ENCODE assay signal across 16 cellular contexts in the genomic region with DNA sequence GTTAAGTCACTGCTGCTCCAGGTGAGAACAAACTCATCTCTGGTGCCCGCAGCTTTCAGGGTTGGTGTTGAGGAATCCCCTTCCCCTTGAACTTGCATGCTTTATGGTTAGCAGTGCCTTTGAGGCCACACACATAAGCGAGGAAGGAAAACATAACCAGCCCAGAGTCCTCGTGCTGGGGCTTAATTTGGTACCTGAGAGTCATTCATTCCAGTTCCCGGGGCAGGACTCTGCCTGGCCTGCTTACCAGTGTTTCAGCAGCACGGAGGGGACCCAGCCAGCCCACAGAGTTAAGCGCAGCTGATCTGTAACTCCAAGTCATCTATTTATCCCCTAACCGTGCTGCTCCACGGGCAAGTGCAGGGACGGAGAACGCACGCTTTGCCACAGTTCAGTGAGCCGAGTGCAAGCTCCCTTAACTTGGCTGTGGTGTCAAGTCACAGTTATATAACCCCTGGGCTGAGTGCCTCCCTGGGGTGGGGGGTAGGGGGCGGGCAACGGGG.
DNase-seq lines count a peak whose midpoint lies in the region; ATAC-seq and TF ChIP-seq lines count a peak whose summit lies in the region.
"Had no signal": no experiment of that assay in that cellular context is flagged by ENCODE, and none has a peak within 500 bp of the region (broad histone marks: within the 10 kb centered on the region; RNA-seq: fewer than 3 reads in every experiment).

No MANE protein-coding gene starts in this region.

- no peak overlapping the region for H2AFZ ChIP-seq in OCI-LY7 (ENCODE audit: low read length)

- TF ChIP-seq CTCF in OCI-LY7 (conservative IDR thresholded peaks at IDR 0.05; ENCODE audit: low read length): no peak

- intact Hi-C loops in sciatic nerve (cut with DNase I): no loop called here
- intact Hi-C loops in OCI-LY7 (cut with micrococcal nuclease; ENCODE audit: unreplicated experiment): no loop called here

- H3K4me3 ChIP-seq in H7 (ENCODE audit: insufficient read depth, low read depth, low read length) (no peak overlapping the region), OCI-LY7 (ENCODE audit: low read depth, low read length, poor library complexity, severe bottlenecking) (no peak overlapping the region)

- POLR2A ChIA-PET in OCI-LY7 (lab: Charles Lee): no interaction called here

- no peaks in the 10 kb centered on the region; the same call in none of the 2 replicates for H3K27me3 ChIP-seq in H7 (ENCODE audit: control insufficient read depth, insufficient read depth, low read length)

- CTCF ChIA-PET in OCI-LY7 (lab: Charles Lee; ENCODE audit: unreplicated experiment): no interaction called here

- no TSS peak for BruUV-seq in OCI-LY7 (replicated peaks; lab: Mats Ljungman, UMichigan)

- H4K20me1 ChIP-seq in OCI-LY7 (ENCODE audit: insufficient read depth, low read length): no peaks in the 10 kb centered on the region

- no peak overlapping the region for H3K4me2 ChIP-seq in OCI-LY7 (ENCODE audit: low read length)

- no peak overlapping the region for H3K27ac ChIP-seq in OCI-LY7 (ENCODE audit: low read depth, low read length, poor library complexity, severe bottlenecking)

- DNase-seq in H7 (peak; percentile 29), anterior cingulate cortex (lab: John Stamatoyannopoulos, UW) (peak in 44 of 58 donors; percentile 1 to 68 (median 22)), hypothalamus (lab: John Stamatoyannopoulos, UW) (peak in 32 of 51 donors; percentile 2 to 66 (median 28)), sciatic nerve (ENCODE audit: low spot score) (peak; percentile 58), OCI-LY7 (ENCODE audit: low spot score) (no peak), kidney glomerular epithelial cell (lab: John Stamatoyannopoulos, UW) (no peak), GF-D8 (lab: John Stamatoyannopoulos, UW) (no peak), NCI-H2029 treated with DMSO at 0.1 percent for 48 hours (lab: John Stamatoyannopoulos, UW) (no peak)
- DNase-seq: activated CD4-positive, alpha-beta T cell treated with anti-CD3 and anti-CD28 coated beads, Interleukin-2, amount 10 ng/mL, durations not matched to agents 7 days and 5 days; activated CD8-positive, alpha-beta memory T cell treated with anti-CD3 and anti-CD28 coated beads, Interleukin-2, amount 50 U/mL, for 48 hours; activated naive CD4-positive, alpha-beta T cell; AML-193; Caco-2; NCI-H2081; trophoblast cell had no signal

- no peaks in the 10 kb centered on the region for H3K9me3 ChIP-seq in OCI-LY7 (ENCODE audit: low read length)
- H3K9me3 ChIP-seq: Caco-2 had no signal

- peak; percentile 80 for ATAC-seq in sciatic nerve
- ATAC-seq: stimulated activated memory B cell treated with anti-CD40 and anti-IgM and Interleukin-4, amounts not matched to agents 10 μg/mL and 1 μg/mL and 100 μg/mL, for 72 hours had no signal

- no peaks in the 10 kb centered on the region for H3K9me2 ChIP-seq in OCI-LY7 (ENCODE audit: insufficient read depth, low read length)

- H3K4me1 ChIP-seq in OCI-LY7 (ENCODE audit: insufficient read depth, low read length, poor library complexity, severe bottlenecking): peaks cover 5% of the 10 kb centered on the region
- H3K4me1 ChIP-seq: Caco-2 had no signal

- no peaks in the 10 kb centered on the region for H3K36me3 ChIP-seq in H7 (replicated peaks; ENCODE audit: control insufficient read depth, insufficient read depth, low read length)
- no peaks in the 10 kb centered on the region for H3K36me3 ChIP-seq in OCI-LY7 (ENCODE audit: insufficient read depth, low read length)

- no peaks in the 10 kb centered on the region for H3K79me2 ChIP-seq in OCI-LY7 (ENCODE audit: insufficient read depth, low read depth, low read length)

Comparison
In these comparisons a context has a peak if more than half of its experiments do, and no peak if none do; other contexts are left out.
1. DNase-seq: peak in H7 (single experiment), anterior cingulate cortex (44 of 58), hypothalamus (32 of 51) and sciatic nerve (single experiment); none in OCI-LY7 (single experiment), kidney glomerular epithelial cell (single experiment), GF-D8 (single experiment) and NCI-H2029 treated with DMSO at 0.1 percent for 48 hours (single experiment).